ENCODE assay signal across 12 cellular contexts in the genomic region with DNA sequence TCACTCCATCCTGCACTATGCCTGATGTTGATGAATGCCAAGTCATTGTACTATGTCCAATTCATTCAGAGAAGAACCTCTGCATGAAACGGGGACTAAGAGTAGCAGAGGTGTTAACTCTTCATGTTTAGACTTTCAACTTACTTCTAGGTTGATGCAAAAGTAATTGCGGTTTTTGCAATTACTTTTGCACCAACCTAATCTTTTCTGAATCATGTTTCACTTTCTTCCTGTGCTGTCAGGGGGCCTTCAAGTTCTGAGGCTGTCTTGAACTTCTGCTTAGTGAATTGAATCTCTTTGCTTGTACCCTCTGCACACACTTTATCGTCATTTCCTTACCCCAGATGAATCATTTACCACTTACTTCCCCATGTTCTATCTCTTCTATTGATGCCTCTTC.
DNase-seq lines count a peak whose midpoint lies in the region; ATAC-seq and TF ChIP-seq lines count a peak whose summit lies in the region.
"Had no signal": no experiment of that assay in that cellular context is flagged by ENCODE, and none has a peak within 500 bp of the region (broad histone marks: within the 10 kb centered on the region; RNA-seq: fewer than 3 reads in every experiment).

No MANE protein-coding gene starts in this region.

- in situ Hi-C loops in GM13976 (cut with MboI; ENCODE audit: low sequenced_read_pairs, unreplicated experiment): loop anchor here (25.0 kb wide), 1 partner anchor 233 kb away; no protein-coding TSS in a partner anchor

- ATAC-seq in GM19452 (IDR thresholded peaks at IDR 0.05; ENCODE audit: unreplicated experiment) (peak; percentile 80), HG03097 (IDR thresholded peaks at IDR 0.05; ENCODE audit: low FRiP score, unreplicated experiment) (peak; percentile 96), omental fat pad (ENCODE audit: low FRiP score) (no peak)
- ATAC-seq: mucosa of descending colon had no signal

- peak; percentile 15 for DNase-seq in GM13976 (ENCODE audit: low spot score)
- DNase-seq in NOMO-1 treated with dmso at 0.1 percent for 144 hours (lab: John Stamatoyannopoulos, UW; ENCODE audit: unreplicated experiment): peak; percentile 92
- no peak for DNase-seq in kidney tubule cell (ENCODE audit: low spot score)
- DNase-seq in omental fat pad (ENCODE audit: low spot score): no peak
- DNase-seq in NCI-H446 (lab: John Stamatoyannopoulos, UW): no peak
- DNase-seq in SW480 (ENCODE audit: low spot score): no peak
- DNase-seq: activated CD4-positive, alpha-beta T cell treated with anti-CD3 and anti-CD28 coated beads, Interleukin-2, amount 50 U/mL, for 48 hours; amygdala; mucosa of descending colon; NCI-H2171 treated with DMSO at 0.1 percent for 48 hours had no signal

- TF ChIP-seq CTCF in GM13976 (IDR thresholded peaks at IDR 0.05; ENCODE audit: borderline replicate concordance, control extremely low read depth, extremely low read depth, insufficient read depth, missing control alignments) (no peak), omental fat pad (IDR thresholded peaks at IDR 0.05) (no peak)

Comparison
In these comparisons a context has a peak if more than half of its experiments do, and no peak if none do; other contexts are left out.
1. DNase-seq: peak in GM13976 (single experiment) and NOMO-1 treated with dmso at 0.1 percent for 144 hours (single experiment); none in kidney tubule cell (single experiment), omental fat pad (single experiment), NCI-H446 (0 of 2) and SW480 (single experiment).